ENCODE assay signal across 8 cellular contexts in the genomic region with DNA sequence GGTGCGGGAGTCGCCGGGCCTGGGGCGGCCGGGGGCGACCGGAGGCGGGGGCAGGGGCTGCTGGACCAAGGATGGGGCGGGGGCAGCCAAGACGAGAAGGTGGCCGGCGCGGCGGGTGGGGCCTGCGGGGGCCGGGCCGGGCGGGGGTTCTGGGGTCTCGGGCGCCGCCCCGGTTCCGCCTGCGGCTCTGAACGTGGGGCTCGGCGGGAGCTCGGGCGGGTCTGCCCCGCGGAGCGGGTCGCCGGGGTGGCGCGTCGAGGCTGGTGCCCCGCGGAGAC. TPM values are rescaled to one million over a fixed set of nuclear protein-coding genes. Genes with fewer than 3 reads are reported as not detected.
A peak's percentile ranks its signal among the peaks of the same experiment; 100 is the strongest.
DNase-seq lines count a peak whose midpoint lies in the region; ATAC-seq and TF ChIP-seq lines count a peak whose summit lies in the region.

No MANE protein-coding gene starts in this region.

- H3K36me3 ChIP-seq in KOPT-K1 (ENCODE audit: insufficient read depth, low read length): peaks cover 39% of the 10 kb centered on the region

- H3K27ac ChIP-seq in KOPT-K1 (ENCODE audit: low read depth, low read length, poor library complexity, severe bottlenecking) (peak overlapping the region; percentile 73), cingulate gyrus (ENCODE audit: low read depth, low read length) (peak overlapping the region; percentile 19)

- ATAC-seq in naive B cell (ENCODE audit: low read depth in 2 of 2): no peak
- no peak for ATAC-seq in HG03342 (IDR thresholded peaks at IDR 0.05; ENCODE audit: unreplicated experiment)

- H3K27ac Mint-ChIP-seq in naive B cell: peak overlapping the region in 5 of 6 donors; percentile 79 to 98 (median 92)

- in situ Hi-C loops in GM13977 (cut with MboI; ENCODE audit: low pct_unique_long_range_greater_than_20kb, low sequenced_read_pairs, unreplicated experiment): no loop called here

- H3K9me3 Mint-ChIP-seq in naive B cell: no peaks in the 10 kb centered on the region

- no peaks in the 10 kb centered on the region for H3K9me3 ChIP-seq in KOPT-K1 (ENCODE audit: insufficient read depth, low read length, poor library complexity, severe bottlenecking)

- peaks cover 22 to 36% (median 25%) of the 10 kb centered on the region in 3 donors for H3K4me1 Mint-ChIP-seq in naive B cell

- DNase-seq in AG09309 (ENCODE audit: low read depth) (no peak), naive B cell (no peak), NCI-H2029 (lab: John Stamatoyannopoulos, UW) (no peak), MV-4-11 (lab: John Stamatoyannopoulos, UW) (no peak), GM13977 (ENCODE audit: low spot score) (no peak)

- peak overlapping the region; percentile 86 for H3K4me3 ChIP-seq in AG09309 (ENCODE audit: control insufficient read depth, low read depth, low read length)

- no peaks in the 10 kb centered on the region for H3K36me3 Mint-ChIP-seq in naive B cell

- H3K27me3 Mint-ChIP-seq in naive B cell: no peaks in the 10 kb centered on the region

- no peak for TF ChIP-seq CTCF in AG09309 (IDR thresholded peaks at IDR 0.05; ENCODE audit: control insufficient read depth, insufficient read depth, low read depth, low read length, missing control alignments)
- no peak for TF ChIP-seq CTCF in GM13977 (IDR thresholded peaks at IDR 0.05; ENCODE audit: extremely low read depth, insufficient read depth, missing control alignments)

- peak overlapping the region; percentile 84 to 98 (median 94) for H3K4me3 Mint-ChIP-seq in naive B cell

RNA-seq across cellular contexts. Expression of a gene that starts 0.2 kb away (rescaled TPM):
- 100 to 1,000 TPM in 2 of 6 donors, 10 to 100 TPM in 4; 75.6 to 111 (median 89.0) TPM for polyA plus RNA-seq in naive B cell (ENCODE audit: low read depth in 6 of 6)
